ENCODE assay signal across 23 cellular contexts in the genomic region with DNA sequence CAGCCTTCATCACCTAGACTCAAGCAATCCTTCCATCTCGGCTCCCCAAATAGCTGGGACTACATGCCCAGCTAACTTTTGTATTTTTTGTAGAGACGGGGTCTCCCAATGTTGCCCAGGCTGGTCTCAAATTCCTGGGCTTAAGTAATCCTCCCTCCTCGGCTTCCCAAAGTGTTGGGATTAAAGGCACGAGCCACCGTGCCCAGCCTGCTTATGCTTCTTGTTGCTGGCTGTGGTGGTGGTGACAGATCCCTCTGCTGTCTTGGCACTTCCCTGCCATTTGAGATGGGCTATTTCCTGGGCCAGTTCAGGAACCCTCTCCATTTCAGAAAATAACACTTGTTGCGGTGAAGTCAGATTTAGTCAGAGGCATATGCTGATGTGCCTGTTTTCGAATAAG. TPM values are rescaled to one million over a fixed set of nuclear protein-coding genes. Genes with fewer than 3 reads are reported as not detected.
DNase-seq lines count a peak whose midpoint lies in the region; ATAC-seq, FAIRE-seq and TF ChIP-seq lines count a peak whose summit lies in the region.
"Had no signal": no experiment of that assay in that cellular context is flagged by ENCODE, and none has a peak within 500 bp of the region (broad histone marks: within the 10 kb centered on the region; RNA-seq: fewer than 3 reads in every experiment).

No MANE protein-coding gene starts in this region.

- no peaks in the 10 kb centered on the region; the same call in 2 of the 3 replicates for H3K9me3 Mint-ChIP-seq in GM23338

- H3K9me2 ChIP-seq in GM23338 (ENCODE audit: insufficient read depth), result no peaks in the 10 kb centered on the region

- POLR2A ChIA-PET in K562 (lab: Yijun Ruan, JAX), result interaction anchor here (0.6 to 2.0 kb wide), 3 partner anchors 13 to 175 kb away, joined by 3 to 7 read pairs (median 7); no protein-coding TSS in a partner anchor

- TF ChIP-seq RAD21 in K562 (CRISPR knock-in tag; conservative IDR thresholded peaks at IDR 0.05 in 1 of 2, IDR thresholded peaks at IDR 0.05 in 1 of 2), result no peak

- intact Hi-C loops in K562 (cut with micrococcal nuclease), result no loop called here

- no peak overlapping the region for H3K9ac ChIP-seq in K562 (ENCODE audit: insufficient read depth in 1 of 2, low read depth in 2 of 2, low read length in 2 of 2)
- H3K9ac ChIP-seq: BLaER1, GM23248 had no signal

- H3K9me3 ChIP-seq in K562 (replicated peaks; ENCODE audit: control insufficient read depth, insufficient read depth, low read depth, low read length), result no peaks in the 10 kb centered on the region
- H3K9me3 ChIP-seq in right atrium auricular region, result no peaks in the 10 kb centered on the region
- no peaks in the 10 kb centered on the region for H3K9me3 ChIP-seq in thoracic aorta
- H3K9me3 ChIP-seq: BLaER1 had no signal

- no peaks in the 10 kb centered on the region for H3K79me2 ChIP-seq in GM23338 (replicated peaks; ENCODE audit: insufficient read depth)
- H3K79me2 ChIP-seq in K562 (ENCODE audit: control insufficient read depth, insufficient read depth, low read length), result no peaks in the 10 kb centered on the region

- no peaks in the 10 kb centered on the region for H4K20me1 ChIP-seq in GM23338 (replicated peaks; ENCODE audit: insufficient read depth)
- H4K20me1 ChIP-seq in K562 (replicated peaks; ENCODE audit: control insufficient read depth, insufficient read depth, low read length), result no peaks in the 10 kb centered on the region

- peaks cover 16% of the 10 kb centered on the region; the same call in 1 of the 2 replicates for H3K4me1 ChIP-seq in GM23338 (ENCODE audit: insufficient read depth)
- peaks cover 15 to 18% of the 10 kb centered on the region in 2 experiments for H3K4me1 ChIP-seq in K562 (replicated peaks in 1 of 2; ENCODE audit: control insufficient read depth in 2 of 2, insufficient read depth in 2 of 2, low read length in 2 of 2)
- H3K4me1 ChIP-seq in right atrium auricular region, result peaks cover 0 to 94% of the 10 kb centered on the region in 2 donors
- H3K4me1 ChIP-seq in thoracic aorta (ENCODE audit: control insufficient read depth in 1 of 2, low read depth in 2 of 2), result peaks cover 45 to 95% of the 10 kb centered on the region in 2 donors

- H3K9me1 ChIP-seq in K562 (ENCODE audit: control insufficient read depth, insufficient read depth, low read length), result no peaks in the 10 kb centered on the region

- no peak overlapping the region for H2AFZ ChIP-seq in GM23338
- peak overlapping the region; percentile 77; the same call in 1 of the 2 replicates for H2AFZ ChIP-seq in K562 (ENCODE audit: low read depth, low read length)
- H2AFZ ChIP-seq: GM23248 had no signal

- H3K27me3 Mint-ChIP-seq in GM23338 (ENCODE audit: insufficient read depth, low read depth, poor library complexity), result peaks cover 9% of the 10 kb centered on the region

- H3K4me3 ChIP-seq in GM23338 (no peak overlapping the region), K562 (no peak overlapping the region), right atrium auricular region (no peak overlapping the region), thoracic aorta (peak overlapping the region; percentile 38)
- H3K4me3 ChIP-seq: BLaER1, GM23248, SK-N-MC had no signal

- CTCF ChIA-PET in K562 (lab: Yijun Ruan, JAX; ENCODE audit: low intra/inter-chr PET ratio), result no interaction called here

- ATAC-seq in GM23338, result no peak
- no peak for ATAC-seq in K562
- ATAC-seq in thoracic aorta (ENCODE audit: insufficient number of reproducible peaks, low FRiP score, low read depth), result no peak
- no peak for ATAC-seq in HG03139 (IDR thresholded peaks at IDR 0.05; ENCODE audit: unreplicated experiment)
- ATAC-seq: HepG2 had no signal

- H3K27ac ChIP-seq in GM23338 (ENCODE audit: low read depth) (no peak overlapping the region), K562 (ENCODE audit: extremely low read depth, low read depth, low read length) (no peak overlapping the region), right atrium auricular region (peak overlapping the region; percentile 89 to 100), thoracic aorta (peak overlapping the region; percentile 69 to 86)
- H3K27ac ChIP-seq: BLaER1, GM23248, SK-N-MC had no signal

- no peak for FAIRE-seq in K562 (lab: Jason Lieb, UNC)
- FAIRE-seq: GM12892, GM18507, HepG2, RCC 7860 had no signal

- WGBS in K562 (ENCODE audit: insufficient coverage, low coverage, missing lambda C conversion rate), result 55% methylated on average over 7 of the region's 7 CpGs

- H3F3A ChIP-seq in GM23338 (replicated peaks; ENCODE audit: low read depth), result no peaks in the 10 kb centered on the region

- BruUV-seq in K562 (replicated peaks; lab: Mats Ljungman, UMichigan), result no TSS peak

- no peak overlapping the region for H3K27ac Mint-ChIP-seq in GM23338
- H3K27ac Mint-ChIP-seq: CD4-positive, alpha-beta memory T cell had no signal

- in situ Hi-C loops in K562 (cut with MboI) (no loop called here), G401 (cut with HindIII; ENCODE audit: low sequenced_read_pairs) (no loop called here)

- H3K4me1 Mint-ChIP-seq in GM23338, result peaks cover 25% of the 10 kb centered on the region
- H3K4me1 Mint-ChIP-seq: CD4-positive, alpha-beta memory T cell had no signal

- DNase-seq in GM23338 (ENCODE audit: low spot score) (no peak), K562 (ENCODE audit: extremely low read depth in 1 of 4, low spot score in 3 of 4) (no peak), right atrium auricular region (ENCODE audit: low spot score) (no peak), thoracic aorta (ENCODE audit: low spot score) (no peak), G401 (ENCODE audit: low spot score) (no peak), NCI-H774 (lab: John Stamatoyannopoulos, UW) (no peak)
- no peak for DNase-seq in stimulated activated naive CD4-positive, alpha-beta T cell (lab: John Stamatoyannopoulos, UW)
- DNase-seq: CD4-positive, alpha-beta memory T cell; DMS53; GM23248; HCEC 1CT; KG1; NCI-H1417; NCI-H1930; NCI-H526; SHP77 had no signal

- H3K4me2 ChIP-seq in GM23338 (peak overlapping the region; percentile 32; the same call in 1 of the 2 replicates), K562 (ENCODE audit: insufficient read depth, low read length) (no peak overlapping the region)
- H3K4me2 ChIP-seq: BLaER1 had no signal

- H3K4me3 Mint-ChIP-seq in GM23338, result no peak overlapping the region

- TF ChIP-seq EP300 in K562 (IDR thresholded peaks at IDR 0.05; ENCODE audit: low read length), result no peak

- H3K27me3 ChIP-seq in GM23338 (ENCODE audit: insufficient read depth), result peaks cover 5% of the 10 kb centered on the region; the same call in 1 of the 2 replicates
- peaks cover 0 to 6% of the 10 kb centered on the region in 2 experiments; a peak in 1 of 5 replicates for H3K27me3 ChIP-seq in K562 (ENCODE audit: control insufficient read depth in 2 of 2, insufficient read depth in 2 of 2, low read length in 2 of 2)
- no peaks in the 10 kb centered on the region for H3K27me3 ChIP-seq in right atrium auricular region
- H3K27me3 ChIP-seq in thoracic aorta (replicated peaks; ENCODE audit: insufficient read depth), result no peaks in the 10 kb centered on the region
- H3K27me3 ChIP-seq: BLaER1 had no signal

- TF ChIP-seq POLR2A in K562 (conservative IDR thresholded peaks at IDR 0.05), result no peak

- TF ChIP-seq CTCF in GM23338 (conservative IDR thresholded peaks at IDR 0.05; ENCODE audit: low read depth in 2 of 2), result no peak
- TF ChIP-seq CTCF in K562 (IDR thresholded peaks at IDR 0.05 in 2 of 3, conservative IDR thresholded peaks at IDR 0.05 in 1 of 3; ENCODE audit: insufficient read depth in 2 of 3, low read depth in 1 of 3, low read length in 3 of 3), result no peak
- no peak for TF ChIP-seq CTCF in right atrium auricular region (IDR thresholded peaks at IDR 0.05)
- TF ChIP-seq CTCF in thoracic aorta (IDR thresholded peaks at IDR 0.05), result no peak

- H3K36me3 Mint-ChIP-seq in GM23338 (ENCODE audit: low read depth), result no peaks in the 10 kb centered on the region
- H3K36me3 Mint-ChIP-seq: CD4-positive, alpha-beta memory T cell had no signal

- no peaks in the 10 kb centered on the region for H3K36me3 ChIP-seq in GM23338 (ENCODE audit: insufficient read depth)
- no peaks in the 10 kb centered on the region for H3K36me3 ChIP-seq in K562 (ENCODE audit: control insufficient read depth, insufficient read depth, low read length)
- peaks cover 34% of the 10 kb centered on the region for H3K36me3 ChIP-seq in right atrium auricular region
- peaks cover 6% of the 10 kb centered on the region for H3K36me3 ChIP-seq in thoracic aorta

TF ChIP-seq in GM23338, 12 proteins besides CTCF, POLR2A, EP300 and RAD21 (continues in another document):
- TF ChIP-seq ZNF331 (CRISPR knock-in tag; IDR thresholded peaks at IDR 0.05; ENCODE audit: low read depth), result no peak
- no peak for TF ChIP-seq ZNF114 (CRISPR knock-in tag; IDR thresholded peaks at IDR 0.05)
- no peak for TF ChIP-seq NANOG (IDR thresholded peaks at IDR 0.05; ENCODE audit: borderline replicate concordance)

TF ChIP-seq in K562, 482 proteins besides CTCF, POLR2A, EP300 and RAD21 (continues in another document):
- no peak for TF ChIP-seq MTA1 (IDR thresholded peaks at IDR 0.05; ENCODE audit: borderline replicate concordance)
- TF ChIP-seq ELF2 (CRISPR knock-in tag; IDR thresholded peaks at IDR 0.05), result no peak

RNA-seq across cellular contexts. Expression of gene GATA6, which starts 28.8 kb away (rescaled TPM):
- total RNA-seq in GM23338 (2014; rRNA removed; shearing (Covaris generic)), result not detected in 2 replicates
- polyA plus RNA-seq in GM23338 (2016; fragmentation: Nextera tagmentation; extraction: Ambion mirVana) (0.08 and 0.30 TPM in 2 replicates), K562 (2011; rRNA removed) (0.12 TPM in 1 of 2 replicates, not detected in the other), K562 (2014; fragmentation: Illumina TruSeq; extraction: Trizol) (0.06 TPM in 1 of 2 replicates, not detected in the other), K562 (2014; fragmentation: Nextera tagmentation; extraction: Ambion mirVana) (under 1 TPM in 1 of 2 experiments, not detected in 1; 0.01 TPM), K562 (2014; rRNA removed) (0.13 TPM in 1 of 2 replicates, not detected in the other)
- total RNA-seq in K562 (2011; cell fraction: chromatin; rRNA removed; ENCODE audit: low replicate concordance), result 0.09 TPM in 1 of 2 replicates, not detected in the other
- 0.13 and 0.17 TPM in 2 replicates for total RNA-seq in K562 (2011; cell fraction: nucleolus; rRNA removed)
- not detected in 2 replicates for total RNA-seq in K562 (2011; cell fraction: nucleoplasm; rRNA removed)
- total RNA-seq in K562 (2014; rRNA removed) (0.16 and 0.18 TPM in 2 replicates), K562 (2014; rRNA removed; fragmentation: Illumina TruSeq; extraction: Trizol) (not detected in 2 replicates), K562 (2015; rRNA removed; fragmentation: Illumina TruSeq; extraction: Trizol) (not detected in 2 replicates), K562 (2021) (0.24 and 0.29 TPM in 2 replicates), right atrium auricular region (10 to 100 TPM; 88.7 to 95.5 TPM), thoracic aorta (10 to 100 TPM; 92.7 to 92.8 TPM)
- polyA plus RNA-seq in K562 (2011; cell fraction: cytosol; rRNA removed), result 0.06 and 0.09 TPM in 2 replicates
- polyA plus RNA-seq in K562 (2011; cell fraction: nucleus; rRNA removed), result 0.07 and 0.20 TPM in 2 replicates
- polyA plus RNA-seq in K562 (2012), result 0.05 and 0.10 TPM in 2 replicates
- polyA minus RNA-seq in K562 (2011; rRNA and poly(A)+ RNA removed), result 0.15 TPM in 1 of 2 replicates, not detected in the other
- polyA minus RNA-seq in K562 (2011; cell fraction: cytosol; rRNA and poly(A)+ RNA removed), result 0.64 TPM in 1 of 2 replicates, not detected in the other
- 0.13 and 0.22 TPM in 2 replicates for polyA minus RNA-seq in K562 (2011; cell fraction: nucleus; rRNA and poly(A)+ RNA removed)
- 0.31 and 2.6 TPM in 2 replicates for total RNA-seq in G401 (2014; rRNA removed; shearing (Covaris generic))
- total RNA-seq: CD4-positive, alpha-beta memory T cell had no signal
- polyA plus RNA-seq: CD4-positive, alpha-beta memory T cell had no signal

Comparison
In these comparisons a context has a peak if more than half of its experiments do, and no peak if none do; other contexts are left out.
1. H3K27ac ChIP-seq: peak in right atrium auricular region (2 of 2) and thoracic aorta (2 of 2); none in GM23338 (single experiment) and K562 (single experiment).
2. RNA of gene GATA6, which starts 28.8 kb away (total RNA-seq): 88.7 to 95.5 TPM in right atrium auricular region and 92.7 to 92.8 TPM in thoracic aorta; 0.31 to 2.6 TPM in G401, 0.09 to 0.29 TPM in K562 and not detected in GM23338; every median in the first group is over 10 times any median in the second.